ENCODE assay signal across 14 cellular contexts in genomic region chr7:56115852-56116538, GRCh38. TPM values are rescaled to one million over a fixed set of nuclear protein-coding genes. Genes with fewer than 3 reads are reported as not detected.
DNase-seq lines count a peak whose midpoint lies in the region; ATAC-seq lines count a peak whose summit lies in the region.
"Had no signal": no experiment of that assay in that cellular context is flagged by ENCODE, and none has a peak within 500 bp of the region (broad histone marks: within the 10 kb centered on the region; RNA-seq: fewer than 3 reads in every experiment).

NUPR2 (minus strand) TSS chr7:56116417; CDS start chr7:56116314, 103 bp downstream.

- ATAC-seq in esophagus mucosa = peak; percentile 75
- no peak for ATAC-seq in HG03354 (IDR thresholded peaks at IDR 0.05; ENCODE audit: poor library complexity, severe bottlenecking, unreplicated experiment)
- no peak for ATAC-seq in HG03097 (IDR thresholded peaks at IDR 0.05; ENCODE audit: low FRiP score, unreplicated experiment)
- ATAC-seq: heart right ventricle had no signal

- DNase-seq in NCI-H1417 (lab: John Stamatoyannopoulos, UW) (peak in 2 of 3 experiments; percentile 42 to 55), NCI-H1417 treated with DMSO at 0.1 percent for 48 hours (lab: John Stamatoyannopoulos, UW) (no peak), NCI-H510A (lab: John Stamatoyannopoulos, UW) (peak; percentile 88), retina (peak; percentile 53), T-helper 9 cell (no peak)
- DNase-seq: activated CD4-positive, alpha-beta T cell treated with anti-CD3 and anti-CD28 coated beads, Interleukin-2, amount 10 ng/mL, durations not matched to agents 7 days and 5 days; heart right ventricle; PC-9 had no signal

RNA-seq across cellular contexts. Expression of gene NUPR2, which starts in this region (rescaled TPM):
- 0.32 TPM for total RNA-seq in esophagus mucosa
- total RNA-seq: activated CD4-positive, alpha-beta T cell treated with anti-CD3 and anti-CD28 coated beads, Interleukin-2, amount 10 ng/mL, durations not matched to agents 7 days and 5 days; activated T-helper 2 cell treated with anti-CD3 and anti-CD28 coated beads, Interferon-gamma antibody, Interleukin-2, Interleukin-4, amounts not matched to agents 10 μg/mL and 5 μg/mL and 100 μg/mL, durations not matched to agents 14 hours and 24 hours and 36 hours; heart right ventricle; lung microvascular endothelial cell; PC-9; T-helper 2 cell treated with Interferon-gamma antibody and Interleukin-4, amounts not matched to agents 100 ng/mL and 5 ng/mL, for 36 hours had no signal

Comparison
In these comparisons a context has a peak if more than half of its experiments do, and no peak if none do; other contexts are left out.
1. DNase-seq: peak in NCI-H1417 (2 of 3), NCI-H510A (single experiment) and retina (single experiment); none in NCI-H1417 treated with DMSO at 0.1 percent for 48 hours (single experiment) and T-helper 9 cell (single experiment).
2. Peak in ATAC-seq in esophagus mucosa; RNA of the gene not detected or under 1 TPM.